Comparison of ENCODE assay signal across 1 cellular context in the genomic region with DNA sequence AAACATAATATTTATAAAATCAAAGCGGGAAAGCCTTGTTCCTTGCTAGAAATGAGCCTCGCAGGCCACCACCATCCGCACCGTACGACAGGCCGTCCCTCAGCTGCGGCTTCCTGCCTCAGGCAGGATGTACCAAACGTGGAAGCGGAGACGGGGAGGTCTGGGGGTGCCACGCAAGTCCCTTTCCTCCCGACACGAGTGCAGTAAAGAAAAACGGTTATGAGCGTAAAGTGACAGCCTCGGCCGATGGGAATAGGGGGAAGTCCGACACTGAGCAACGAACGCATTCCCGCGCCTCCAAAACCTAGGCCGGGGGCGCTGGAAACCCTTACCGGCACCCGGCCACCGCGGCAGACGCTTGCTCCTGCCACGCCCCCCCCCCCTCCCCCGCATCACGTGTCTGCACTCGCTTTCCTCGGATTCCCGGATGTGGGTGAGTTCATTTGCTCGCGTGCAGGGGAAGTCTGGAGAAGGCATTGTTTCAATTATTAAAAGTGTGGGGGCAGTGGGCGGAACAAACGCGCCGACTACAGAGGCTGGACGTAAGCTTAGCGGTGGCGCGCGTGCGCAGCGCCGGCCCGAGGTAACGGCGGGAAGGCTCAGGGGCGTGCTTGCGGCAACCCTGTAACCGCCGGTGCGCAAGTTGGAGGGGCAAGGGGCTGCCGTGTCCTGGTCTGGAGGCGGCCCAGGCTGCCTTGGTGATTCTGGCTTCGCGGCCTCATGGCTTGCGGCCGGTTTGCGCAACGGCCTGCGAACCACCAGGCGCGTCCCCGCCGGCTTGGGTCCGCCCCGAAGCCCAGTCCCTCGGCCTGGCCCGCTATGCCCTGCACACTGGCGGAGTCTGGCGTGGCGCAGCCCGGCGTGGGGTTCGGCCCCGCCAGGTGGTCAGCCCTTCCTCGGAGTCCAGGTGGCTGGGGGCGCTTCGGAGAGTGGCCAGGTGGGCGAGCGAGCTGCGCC.
TF ChIP-seq lines count a peak whose summit lies in the region.

A gene with protein sequence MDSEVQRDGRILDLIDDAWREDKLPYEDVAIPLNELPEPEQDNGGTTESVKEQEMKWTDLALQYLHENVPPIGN (minus strand): TSS at position 366 of the 957 bp plus-strand sequence. CDS start 3,081 bp downstream, outside the sequence.
A gene (plus strand): TSS at position 438 of the 957 bp plus-strand sequence. CDS start 9,264 bp downstream, outside the sequence.

TF ChIP-seq in HepG2, 621 proteins besides CTCF, POLR2A, EP300 and RAD21 (continued from another document and continues in another):
- TF ChIP-seq, protein P1, sequence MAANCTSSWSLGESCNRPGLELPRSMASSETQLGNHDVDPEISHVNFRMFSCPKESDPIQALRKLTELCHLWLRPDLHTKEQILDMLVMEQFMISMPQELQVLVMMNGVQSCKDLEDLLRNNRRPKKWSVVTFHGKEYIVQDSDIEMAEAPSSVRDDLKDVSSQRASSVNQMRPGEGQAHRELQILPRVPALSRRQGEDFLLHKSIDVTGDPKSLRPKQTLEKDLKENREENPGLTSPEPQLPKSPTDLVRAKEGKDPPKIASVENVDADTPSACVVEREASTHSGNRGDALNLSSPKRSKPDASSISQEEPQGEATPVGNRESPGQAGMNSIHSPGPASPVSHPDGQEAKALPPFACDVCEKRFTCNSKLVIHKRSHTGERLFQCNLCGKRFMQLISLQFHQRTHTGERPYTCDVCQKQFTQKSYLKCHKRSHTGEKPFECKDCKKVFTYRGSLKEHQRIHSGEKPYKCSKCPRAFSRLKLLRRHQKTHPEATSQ (CRISPR knock-in tag; IDR thresholded peaks at IDR 0.05; ENCODE audit: borderline replicate concordance), result no peak; the same call in 1 of the 2 replicates
- TF ChIP-seq ZNF788 (CRISPR knock-in tag; IDR thresholded peaks at IDR 0.05; ENCODE audit: borderline replicate concordance) (peak; percentile 82), ZNF136 (CRISPR knock-in tag; IDR thresholded peaks at IDR 0.05; ENCODE audit: low read depth) (no peak), SRSF4 (IDR thresholded peaks at IDR 0.05; ENCODE audit: low read depth, low read length, poor library complexity, severe bottlenecking) (no peak), ZNF781 (CRISPR knock-in tag; IDR thresholded peaks at IDR 0.05; ENCODE audit: borderline replicate concordance, not compliant biosample characterization) (peak; percentile 73), MED8 (CRISPR knock-in tag; IDR thresholded peaks at IDR 0.05; ENCODE audit: insufficient replicate concordance) (peak; percentile 85), ZC3H4 (CRISPR knock-in tag; IDR thresholded peaks at IDR 0.05; ENCODE audit: borderline replicate concordance) (no peak), PAF1 (CRISPR knock-in tag; IDR thresholded peaks at IDR 0.05) (no peak), GABPB1 (CRISPR knock-in tag; IDR thresholded peaks at IDR 0.05) (peak; percentile 88), BRCA1 (CRISPR knock-in tag; IDR thresholded peaks at IDR 0.05) (peak; percentile 26; the same call in 1 of the 2 replicates), ZBTB7B (CRISPR knock-in tag; IDR thresholded peaks at IDR 0.05) (peak; percentile 14; the same call in 1 of the 2 replicates), SIN3B (IDR thresholded peaks at IDR 0.05; ENCODE audit: low read length) (no peak), ZIK1 (CRISPR knock-in tag; IDR thresholded peaks at IDR 0.05; ENCODE audit: borderline replicate concordance, low read depth) (0 out of 2 replicates have a peak, but pooled peaks have one; percentile 19), ZNF816 (CRISPR knock-in tag; IDR thresholded peaks at IDR 0.05; ENCODE audit: borderline replicate concordance) (peak; percentile 56; the same call in 1 of the 2 replicates), STAT5B (CRISPR knock-in tag; IDR thresholded peaks at IDR 0.05) (peak; percentile 58; the same call in 1 of the 2 replicates), MEIS1 (CRISPR knock-in tag; IDR thresholded peaks at IDR 0.05; ENCODE audit: borderline replicate concordance) (peak; percentile 46; the same call in 1 of the 2 replicates), ARID2 (CRISPR knock-in tag; IDR thresholded peaks at IDR 0.05; ENCODE audit: borderline replicate concordance) (no peak), TP53 (CRISPR knock-in tag; conservative IDR thresholded peaks at IDR 0.05) (peak; percentile 1; the same call in 1 of the 2 replicates), NCOA1 (CRISPR knock-in tag; IDR thresholded peaks at IDR 0.05) (no peak), ZNF326 (CRISPR knock-in tag; IDR thresholded peaks at IDR 0.05; ENCODE audit: borderline replicate concordance) (no peak)
- TF ChIP-seq, protein P2, sequence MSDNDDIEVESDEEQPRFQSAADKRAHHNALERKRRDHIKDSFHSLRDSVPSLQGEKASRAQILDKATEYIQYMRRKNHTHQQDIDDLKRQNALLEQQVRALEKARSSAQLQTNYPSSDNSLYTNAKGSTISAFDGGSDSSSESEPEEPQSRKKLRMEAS (IDR thresholded peaks at IDR 0.05), result peak; percentile 78
- TF ChIP-seq, protein P3, sequence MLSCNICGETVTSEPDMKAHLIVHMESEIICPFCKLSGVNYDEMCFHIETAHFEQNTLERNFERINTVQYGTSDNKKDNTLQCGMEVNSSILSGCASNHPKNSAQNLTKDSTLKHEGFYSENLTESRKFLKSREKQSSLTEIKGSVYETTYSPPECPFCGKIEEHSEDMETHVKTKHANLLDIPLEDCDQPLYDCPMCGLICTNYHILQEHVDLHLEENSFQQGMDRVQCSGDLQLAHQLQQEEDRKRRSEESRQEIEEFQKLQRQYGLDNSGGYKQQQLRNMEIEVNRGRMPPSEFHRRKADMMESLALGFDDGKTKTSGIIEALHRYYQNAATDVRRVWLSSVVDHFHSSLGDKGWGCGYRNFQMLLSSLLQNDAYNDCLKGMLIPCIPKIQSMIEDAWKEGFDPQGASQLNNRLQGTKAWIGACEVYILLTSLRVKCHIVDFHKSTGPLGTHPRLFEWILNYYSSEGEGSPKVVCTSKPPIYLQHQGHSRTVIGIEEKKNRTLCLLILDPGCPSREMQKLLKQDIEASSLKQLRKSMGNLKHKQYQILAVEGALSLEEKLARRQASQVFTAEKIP (CRISPR knock-in tag; IDR thresholded peaks at IDR 0.05; ENCODE audit: borderline replicate concordance), result no peak
- TF ChIP-seq, protein P4, sequence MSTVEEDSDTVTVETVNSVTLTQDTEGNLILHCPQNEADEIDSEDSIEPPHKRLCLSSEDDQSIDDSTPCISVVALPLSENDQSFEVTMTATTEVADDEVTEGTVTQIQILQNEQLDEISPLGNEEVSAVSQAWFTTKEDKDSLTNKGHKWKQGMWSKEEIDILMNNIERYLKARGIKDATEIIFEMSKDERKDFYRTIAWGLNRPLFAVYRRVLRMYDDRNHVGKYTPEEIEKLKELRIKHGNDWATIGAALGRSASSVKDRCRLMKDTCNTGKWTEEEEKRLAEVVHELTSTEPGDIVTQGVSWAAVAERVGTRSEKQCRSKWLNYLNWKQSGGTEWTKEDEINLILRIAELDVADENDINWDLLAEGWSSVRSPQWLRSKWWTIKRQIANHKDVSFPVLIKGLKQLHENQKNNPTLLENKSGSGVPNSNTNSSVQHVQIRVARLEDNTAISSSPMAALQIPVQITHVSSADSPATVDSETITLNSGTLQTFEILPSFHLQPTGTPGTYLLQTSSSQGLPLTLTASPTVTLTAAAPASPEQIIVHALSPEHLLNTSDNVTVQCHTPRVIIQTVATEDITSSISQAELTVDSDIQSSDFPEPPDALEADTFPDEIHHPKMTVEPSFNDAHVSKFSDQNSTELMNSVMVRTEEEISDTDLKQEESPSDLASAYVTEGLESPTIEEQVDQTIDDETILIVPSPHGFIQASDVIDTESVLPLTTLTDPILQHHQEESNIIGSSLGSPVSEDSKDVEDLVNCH (CRISPR knock-in tag; IDR thresholded peaks at IDR 0.05), result peak; percentile 98; the same call in 1 of the 2 replicates
- TF ChIP-seq, protein P5, sequence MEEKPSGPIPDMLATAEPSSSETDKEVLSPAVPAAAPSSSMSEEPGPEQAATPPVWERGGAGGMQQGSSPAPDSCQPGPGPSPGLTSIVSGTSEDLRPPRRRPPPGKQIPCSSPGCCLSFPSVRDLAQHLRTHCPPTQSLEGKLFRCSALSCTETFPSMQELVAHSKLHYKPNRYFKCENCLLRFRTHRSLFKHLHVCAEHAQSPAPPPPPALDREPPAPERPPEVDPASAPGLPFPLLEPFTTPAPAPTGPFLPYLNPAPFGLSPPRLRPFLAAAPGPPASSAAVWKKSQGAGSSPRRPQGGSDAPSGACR (CRISPR knock-in tag; IDR thresholded peaks at IDR 0.05), result 0 out of 2 replicates have a peak, but pooled peaks have one; percentile 65
- TF ChIP-seq, protein P6, sequence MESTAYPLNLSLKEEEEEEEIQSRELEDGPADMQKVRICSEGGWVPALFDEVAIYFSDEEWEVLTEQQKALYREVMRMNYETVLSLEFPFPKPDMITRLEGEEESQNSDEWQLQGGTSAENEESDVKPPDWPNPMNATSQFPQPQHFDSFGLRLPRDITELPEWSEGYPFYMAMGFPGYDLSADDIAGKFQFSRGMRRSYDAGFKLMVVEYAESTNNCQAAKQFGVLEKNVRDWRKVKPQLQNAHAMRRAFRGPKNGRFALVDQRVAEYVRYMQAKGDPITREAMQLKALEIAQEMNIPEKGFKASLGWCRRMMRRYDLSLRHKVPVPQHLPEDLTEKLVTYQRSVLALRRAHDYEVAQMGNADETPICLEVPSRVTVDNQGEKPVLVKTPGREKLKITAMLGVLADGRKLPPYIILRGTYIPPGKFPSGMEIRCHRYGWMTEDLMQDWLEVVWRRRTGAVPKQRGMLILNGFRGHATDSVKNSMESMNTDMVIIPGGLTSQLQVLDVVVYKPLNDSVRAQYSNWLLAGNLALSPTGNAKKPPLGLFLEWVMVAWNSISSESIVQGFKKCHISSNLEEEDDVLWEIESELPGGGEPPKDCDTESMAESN (CRISPR knock-in tag; conservative IDR thresholded peaks at IDR 0.05), result peak; percentile 84
- TF ChIP-seq, protein P7, sequence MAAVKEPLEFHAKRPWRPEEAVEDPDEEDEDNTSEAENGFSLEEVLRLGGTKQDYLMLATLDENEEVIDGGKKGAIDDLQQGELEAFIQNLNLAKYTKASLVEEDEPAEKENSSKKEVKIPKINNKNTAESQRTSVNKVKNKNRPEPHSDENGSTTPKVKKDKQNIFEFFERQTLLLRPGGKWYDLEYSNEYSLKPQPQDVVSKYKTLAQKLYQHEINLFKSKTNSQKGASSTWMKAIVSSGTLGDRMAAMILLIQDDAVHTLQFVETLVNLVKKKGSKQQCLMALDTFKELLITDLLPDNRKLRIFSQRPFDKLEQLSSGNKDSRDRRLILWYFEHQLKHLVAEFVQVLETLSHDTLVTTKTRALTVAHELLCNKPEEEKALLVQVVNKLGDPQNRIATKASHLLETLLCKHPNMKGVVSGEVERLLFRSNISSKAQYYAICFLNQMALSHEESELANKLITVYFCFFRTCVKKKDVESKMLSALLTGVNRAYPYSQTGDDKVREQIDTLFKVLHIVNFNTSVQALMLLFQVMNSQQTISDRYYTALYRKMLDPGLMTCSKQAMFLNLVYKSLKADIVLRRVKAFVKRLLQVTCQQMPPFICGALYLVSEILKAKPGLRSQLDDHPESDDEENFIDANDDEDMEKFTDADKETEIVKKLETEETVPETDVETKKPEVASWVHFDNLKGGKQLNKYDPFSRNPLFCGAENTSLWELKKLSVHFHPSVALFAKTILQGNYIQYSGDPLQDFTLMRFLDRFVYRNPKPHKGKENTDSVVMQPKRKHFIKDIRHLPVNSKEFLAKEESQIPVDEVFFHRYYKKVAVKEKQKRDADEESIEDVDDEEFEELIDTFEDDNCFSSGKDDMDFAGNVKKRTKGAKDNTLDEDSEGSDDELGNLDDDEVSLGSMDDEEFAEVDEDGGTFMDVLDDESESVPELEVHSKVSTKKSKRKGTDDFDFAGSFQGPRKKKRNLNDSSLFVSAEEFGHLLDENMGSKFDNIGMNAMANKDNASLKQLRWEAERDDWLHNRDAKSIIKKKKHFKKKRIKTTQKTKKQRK (IDR thresholded peaks at IDR 0.05; ENCODE audit: low read length), result no peak
- TF ChIP-seq, protein P8, sequence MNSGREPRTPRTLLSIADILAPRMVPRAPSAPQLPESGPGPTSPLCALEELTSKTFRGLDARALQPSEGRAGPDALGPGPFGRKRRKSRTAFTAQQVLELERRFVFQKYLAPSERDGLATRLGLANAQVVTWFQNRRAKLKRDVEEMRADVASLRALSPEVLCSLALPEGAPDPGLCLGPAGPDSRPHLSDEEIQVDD (CRISPR knock-in tag; IDR thresholded peaks at IDR 0.05; ENCODE audit: borderline replicate concordance), result 0 out of 2 replicates have a peak, but pooled peaks have one; percentile 37
- TF ChIP-seq, protein P9, sequence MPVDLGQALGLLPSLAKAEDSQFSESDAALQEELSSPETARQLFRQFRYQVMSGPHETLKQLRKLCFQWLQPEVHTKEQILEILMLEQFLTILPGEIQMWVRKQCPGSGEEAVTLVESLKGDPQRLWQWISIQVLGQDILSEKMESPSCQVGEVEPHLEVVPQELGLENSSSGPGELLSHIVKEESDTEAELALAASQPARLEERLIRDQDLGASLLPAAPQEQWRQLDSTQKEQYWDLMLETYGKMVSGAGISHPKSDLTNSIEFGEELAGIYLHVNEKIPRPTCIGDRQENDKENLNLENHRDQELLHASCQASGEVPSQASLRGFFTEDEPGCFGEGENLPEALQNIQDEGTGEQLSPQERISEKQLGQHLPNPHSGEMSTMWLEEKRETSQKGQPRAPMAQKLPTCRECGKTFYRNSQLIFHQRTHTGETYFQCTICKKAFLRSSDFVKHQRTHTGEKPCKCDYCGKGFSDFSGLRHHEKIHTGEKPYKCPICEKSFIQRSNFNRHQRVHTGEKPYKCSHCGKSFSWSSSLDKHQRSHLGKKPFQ (CRISPR knock-in tag; IDR thresholded peaks at IDR 0.05; ENCODE audit: insufficient replicate concordance), result no peak
- TF ChIP-seq, protein P10, sequence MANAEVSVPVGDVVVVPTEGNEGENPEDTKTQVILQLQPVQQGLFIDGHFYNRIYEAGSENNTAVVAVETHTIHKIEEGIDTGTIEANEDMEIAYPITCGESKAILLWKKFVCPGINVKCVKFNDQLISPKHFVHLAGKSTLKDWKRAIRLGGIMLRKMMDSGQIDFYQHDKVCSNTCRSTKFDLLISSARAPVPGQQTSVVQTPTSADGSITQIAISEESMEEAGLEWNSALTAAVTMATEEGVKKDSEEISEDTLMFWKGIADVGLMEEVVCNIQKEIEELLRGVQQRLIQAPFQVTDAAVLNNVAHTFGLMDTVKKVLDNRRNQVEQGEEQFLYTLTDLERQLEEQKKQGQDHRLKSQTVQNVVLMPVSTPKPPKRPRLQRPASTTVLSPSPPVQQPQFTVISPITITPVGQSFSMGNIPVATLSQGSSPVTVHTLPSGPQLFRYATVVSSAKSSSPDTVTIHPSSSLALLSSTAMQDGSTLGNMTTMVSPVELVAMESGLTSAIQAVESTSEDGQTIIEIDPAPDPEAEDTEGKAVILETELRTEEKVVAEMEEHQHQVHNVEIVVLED (CRISPR knock-in tag; IDR thresholded peaks at IDR 0.05; ENCODE audit: borderline replicate concordance), result peak; percentile 86
